ENCODE assay signal across 28 cellular contexts in genomic region chr12:108356902-108357806, GRCh38. TPM values are rescaled to one million over a fixed set of nuclear protein-coding genes. Genes with fewer than 3 reads are reported as not detected.
"Had no signal": no experiment of that assay in that cellular context is flagged by ENCODE, and none has a peak within 500 bp of the region (broad histone marks: within the 10 kb centered on the region; RNA-seq: fewer than 3 reads in every experiment).

No MANE protein-coding gene starts in this region.

- H3K27ac Mint-ChIP-seq: activated CD4-positive, alpha-beta T cell treated with anti-CD3 and anti-CD28 coated beads, Interleukin-2, amount 10 ng/mL, durations not matched to agents 7 days and 5 days; activated CD8-positive, alpha-beta memory T cell treated with anti-CD3 and anti-CD28 coated beads, Interleukin-2, amount 10 ng/mL, durations not matched to agents 7 days and 5 days; activated CD8-positive, alpha-beta T cell treated with anti-CD3 and anti-CD28 coated beads for 36 hours; immature natural killer cell; naive thymus-derived CD4-positive, alpha-beta T cell had no signal

- H3K4me3 ChIP-seq: body of pancreas, hepatocyte, left ventricle myocardium inferior, pancreas, psoas muscle, right atrium auricular region, spleen, upper lobe of left lung had no signal

- H3K36me3 Mint-ChIP-seq: activated CD8-positive, alpha-beta memory T cell treated with anti-CD3 and anti-CD28 coated beads, Interleukin-2, amount 10 ng/mL, durations not matched to agents 7 days and 5 days; immature natural killer cell; naive thymus-derived CD4-positive, alpha-beta T cell had no signal

- H3K9me3 Mint-ChIP-seq: activated CD4-positive, alpha-beta T cell treated with anti-CD3 and anti-CD28 coated beads, Interleukin-2, amount 10 ng/mL, durations not matched to agents 7 days and 5 days; immature natural killer cell had no signal

- H3K27me3 Mint-ChIP-seq: activated CD8-positive, alpha-beta memory T cell treated with anti-CD3 and anti-CD28 coated beads, Interleukin-2, amount 10 ng/mL, durations not matched to agents 7 days and 5 days had no signal

- H3K36me3 ChIP-seq: left ventricle myocardium inferior, neutrophil, pancreas, right atrium auricular region, spleen, upper lobe of left lung, WERI-Rb-1 had no signal

- H3K27ac ChIP-seq: body of pancreas, hepatocyte, left ventricle myocardium inferior, neutrophil, pancreas, psoas muscle, right atrium auricular region, spleen, upper lobe of left lung, WERI-Rb-1 had no signal

- ATAC-seq: activated CD8-positive, alpha-beta memory T cell treated with anti-CD3 and anti-CD28 coated beads, Interleukin-2, amount 10 ng/mL, durations not matched to agents 7 days and 5 days; activated CD8-positive, alpha-beta T cell treated with anti-CD3 and anti-CD28 coated beads for 36 hours; body of pancreas; esophagus mucosa; naive thymus-derived CD4-positive, alpha-beta T cell; pancreas; psoas muscle had no signal

- DNase-seq: activated CD4-positive, alpha-beta T cell treated with anti-CD3 and anti-CD28 coated beads, Interleukin-2, amount 10 ng/mL, durations not matched to agents 7 days and 5 days; activated CD4-positive, CD25-positive, alpha-beta regulatory T cell treated with anti-CD3 and anti-CD28 coated beads, Interleukin-2, amount 50 U/mL, for 72 hours; activated CD8-positive, alpha-beta memory T cell treated with anti-CD3 and anti-CD28 coated beads, Interleukin-2, amount 10 ng/mL, durations not matched to agents 7 days and 5 days; activated CD8-positive, alpha-beta T cell treated with anti-CD3 and anti-CD28 coated beads for 36 hours; activated gamma-delta T cell; activated naive CD4-positive, alpha-beta T cell treated with anti-CD3 and anti-CD28 coated beads, Interleukin-2, amount 50 U/mL, for 16 hours; activated T-cell treated with anti-CD3 and anti-CD28 coated beads for 4 hours; anterior cingulate cortex; body of pancreas; dermis blood vessel endothelial cell; effector CD8-positive, alpha-beta T cell; foreskin melanocyte; glutamatergic neuron; immature natural killer cell; left ventricle myocardium inferior; naive thymus-derived CD4-positive, alpha-beta T cell; pancreas; psoas muscle; spleen; stimulated activated CD4-positive, alpha-beta T cell treated with anti-CD3 and anti-CD28 coated beads, Interleukin-4, amount 100 ng/mL, for 1 hour; stimulated activated naive CD4-positive, alpha-beta T cell treated with Interleukin-2 at 50 U/mL for 16 hours; upper lobe of left lung; WERI-Rb-1 had no signal

- H3K4me1 Mint-ChIP-seq: activated CD4-positive, alpha-beta T cell treated with anti-CD3 and anti-CD28 coated beads, Interleukin-2, amount 10 ng/mL, durations not matched to agents 7 days and 5 days; activated CD8-positive, alpha-beta memory T cell treated with anti-CD3 and anti-CD28 coated beads, Interleukin-2, amount 10 ng/mL, durations not matched to agents 7 days and 5 days; naive thymus-derived CD4-positive, alpha-beta T cell had no signal

- H3K4me1 ChIP-seq: body of pancreas, left ventricle myocardium inferior, pancreas, psoas muscle, right atrium auricular region, spleen, upper lobe of left lung had no signal

- H3K4me3 Mint-ChIP-seq: activated CD4-positive, alpha-beta T cell treated with anti-CD3 and anti-CD28 coated beads, Interleukin-2, amount 10 ng/mL, durations not matched to agents 7 days and 5 days; activated CD8-positive, alpha-beta memory T cell treated with anti-CD3 and anti-CD28 coated beads, Interleukin-2, amount 10 ng/mL, durations not matched to agents 7 days and 5 days; activated CD8-positive, alpha-beta T cell treated with anti-CD3 and anti-CD28 coated beads for 36 hours; immature natural killer cell; naive thymus-derived CD4-positive, alpha-beta T cell had no signal

- H3K9me3 ChIP-seq: body of pancreas, left ventricle myocardium inferior, neutrophil, pancreas, psoas muscle, right atrium auricular region, spleen, upper lobe of left lung had no signal

- H3K27me3 ChIP-seq: body of pancreas, hepatocyte, neutrophil, pancreas, right atrium auricular region, upper lobe of left lung had no signal

RNA-seq across cellular contexts. Expression of gene CMKLR1, which starts 18.0 kb away (rescaled TPM):
- total RNA-seq: activated CD4-positive, alpha-beta T cell treated with anti-CD3 and anti-CD28 coated beads, Interleukin-2, amount 10 ng/mL, durations not matched to agents 7 days and 5 days; activated CD8-positive, alpha-beta memory T cell treated with anti-CD3 and anti-CD28 coated beads, Interleukin-2, amount 10 ng/mL, durations not matched to agents 7 days and 5 days; activated CD8-positive, alpha-beta T cell treated with anti-CD3 and anti-CD28 coated beads for 36 hours; lung microvascular endothelial cell had no signal
